Comparison of ENCODE assay signal across 34 cellular contexts in genomic region chr6:163820171-163820570, GRCh38.
"Had no signal": no experiment of that assay in that cellular context is flagged by ENCODE, and none has a peak within 500 bp of the region (broad histone marks: within the 10 kb centered on the region; RNA-seq: fewer than 3 reads in every experiment).

No MANE protein-coding gene starts in this region.

- H3K36me3 Mint-ChIP-seq: activated naive CD8-positive, alpha-beta T cell; T-cell had no signal

- H3K27me3 ChIP-seq: adrenal gland, brain microvascular endothelial cell, dorsolateral prefrontal cortex, foreskin keratinocyte, gastrocnemius medialis, heart left ventricle had no signal

- H3K27ac ChIP-seq: adrenal gland, brain microvascular endothelial cell, coronary artery, dorsolateral prefrontal cortex, foreskin keratinocyte, WERI-Rb-1 had no signal

- H3K4me1 ChIP-seq: adrenal gland, foreskin keratinocyte, heart left ventricle had no signal

- H3K27ac Mint-ChIP-seq: activated B cell treated with CpG ODN at 0.5 μM for 24 hours; activated CD4-positive, alpha-beta memory T cell treated with anti-CD3 and anti-CD28 coated beads, Interleukin-2, amount 10 ng/mL, durations not matched to agents 7 days and 5 days; activated CD4-positive, alpha-beta T cell treated with anti-CD3 and anti-CD28 coated beads for 36 hours; activated CD4-positive, alpha-beta T cell treated with anti-CD3 and anti-CD28 coated beads, Interleukin-2, amount 10 ng/mL, durations not matched to agents 24 days and 14 days; activated naive CD8-positive, alpha-beta T cell; activated naive CD8-positive, alpha-beta T cell treated with anti-CD3 and anti-CD28 coated beads, Interleukin-2, amount 50 U/mL, for 24 hours; activated T-helper 17 cell treated with anti-CD3 and anti-CD28 coated beads, Interleukin-2, amount 50 U/mL, for 72 hours; dendritic cell treated with granulocyte-macrophage colony-stimulating factor and Interleukin-4, amounts not matched to agents 40 ng/mL and 50 ng/mL, for 4 days; endodermal cell; T-cell; T-helper 17 cell; T-helper 2 cell treated with Interferon-gamma antibody and Interleukin-4, amounts not matched to agents 5 μg/mL and 100 μg/mL, for 36 hours had no signal

- DNase-seq: activated B cell treated with CpG ODN at 0.5 μM for 24 hours; activated CD4-positive, alpha-beta memory T cell treated with anti-CD3 and anti-CD28 coated beads, Interleukin-2, amount 10 ng/mL, durations not matched to agents 7 days and 5 days; activated CD4-positive, alpha-beta T cell treated with anti-CD3 and anti-CD28 coated beads for 36 hours; activated CD4-positive, alpha-beta T cell treated with anti-CD3 and anti-CD28 coated beads, Interleukin-2, amount 10 ng/mL, durations not matched to agents 24 days and 14 days; activated effector memory CD4-positive, alpha-beta T cell treated with Interleukin-2 at 50 U/mL for 16 hours; activated gamma-delta T cell treated with Interleukin-2 at 50 U/mL for 16 hours; activated naive CD4-positive, alpha-beta T cell treated with anti-CD3 and anti-CD28 coated beads, Interleukin-2, amount 50 U/mL, for 16 hours; activated naive CD4-positive, alpha-beta T cell treated with Interleukin-2 at 50 U/mL for 16 hours; activated naive CD8-positive, alpha-beta T cell treated with anti-CD3 and anti-CD28 coated beads, Interleukin-2, amount 50 U/mL, for 24 hours; activated T-cell treated with anti-CD3 and anti-CD28 coated beads, Interleukin-2, amount 50 U/mL, for 4 hours; adrenal gland; amygdala; aorta; brain microvascular endothelial cell; dorsolateral prefrontal cortex; effector memory CD4-positive, alpha-beta T cell; endodermal cell; foreskin keratinocyte; gastrocnemius medialis; glutamatergic neuron; heart left ventricle; SW 1271; T-cell; T-helper 17 cell; T1000; WERI-Rb-1 had no signal

- H3K4me3 ChIP-seq: adrenal gland, coronary artery, gastrocnemius medialis, heart left ventricle had no signal

- H3K4me3 Mint-ChIP-seq: activated B cell treated with CpG ODN at 0.5 μM for 24 hours; activated CD4-positive, alpha-beta memory T cell treated with anti-CD3 and anti-CD28 coated beads, Interleukin-2, amount 10 ng/mL, durations not matched to agents 7 days and 5 days; activated CD4-positive, alpha-beta T cell treated with anti-CD3 and anti-CD28 coated beads for 36 hours; activated CD4-positive, alpha-beta T cell treated with anti-CD3 and anti-CD28 coated beads, Interleukin-2, amount 10 ng/mL, durations not matched to agents 24 days and 14 days; activated naive CD8-positive, alpha-beta T cell; activated naive CD8-positive, alpha-beta T cell treated with anti-CD3 and anti-CD28 coated beads, Interleukin-2, amount 50 U/mL, for 24 hours; activated T-cell treated with anti-CD3 and anti-CD28 coated beads, Interleukin-2, amount 50 U/mL, for 4 hours; activated T-helper 17 cell treated with anti-CD3 and anti-CD28 coated beads, Interleukin-2, amount 50 U/mL, for 72 hours; central memory CD8-positive, alpha-beta T cell; dendritic cell treated with granulocyte-macrophage colony-stimulating factor and Interleukin-4, amounts not matched to agents 40 ng/mL and 50 ng/mL, for 4 days; endodermal cell; T-cell; T-helper 17 cell; T-helper 2 cell treated with Interferon-gamma antibody and Interleukin-4, amounts not matched to agents 5 μg/mL and 100 μg/mL, for 36 hours had no signal

- H3K9me3 Mint-ChIP-seq: activated CD4-positive, alpha-beta memory T cell treated with anti-CD3 and anti-CD28 coated beads, Interleukin-2, amount 10 ng/mL, durations not matched to agents 7 days and 5 days; activated naive CD8-positive, alpha-beta T cell treated with anti-CD3 and anti-CD28 coated beads, Interleukin-2, amount 50 U/mL, for 24 hours; activated T-cell treated with anti-CD3 and anti-CD28 coated beads, Interleukin-2, amount 50 U/mL, for 4 hours; central memory CD8-positive, alpha-beta T cell; dendritic cell treated with granulocyte-macrophage colony-stimulating factor and Interleukin-4, amounts not matched to agents 40 ng/mL and 50 ng/mL, for 4 days; endodermal cell; T-helper 2 cell treated with Interferon-gamma antibody and Interleukin-4, amounts not matched to agents 5 μg/mL and 100 μg/mL, for 36 hours had no signal

- ATAC-seq: activated CD4-positive, alpha-beta T cell treated with anti-CD3 and anti-CD28 coated beads for 36 hours; activated CD4-positive, CD25-positive, alpha-beta regulatory T cell treated with anti-CD3 and anti-CD28 coated beads, Interleukin-2, amount 50 U/mL, for 24 hours; activated naive CD8-positive, alpha-beta T cell treated with anti-CD3 and anti-CD28 coated beads, Interleukin-2, amount 50 U/mL, for 24 hours; activated T-cell treated with anti-CD3 and anti-CD28 coated beads, Interleukin-2, amount 50 U/mL, for 4 hours; activated T-helper 17 cell treated with anti-CD3 and anti-CD28 coated beads, Interleukin-2, amount 50 U/mL, for 72 hours; esophagus mucosa; foreskin keratinocyte; T-cell; T-helper 17 cell had no signal

- H3K9me3 ChIP-seq: adrenal gland, gastrocnemius medialis, heart left ventricle had no signal

- H3K36me3 ChIP-seq: adrenal gland, brain microvascular endothelial cell, gastrocnemius medialis, heart left ventricle, WERI-Rb-1 had no signal

- H3K27me3 Mint-ChIP-seq: activated CD4-positive, alpha-beta memory T cell treated with anti-CD3 and anti-CD28 coated beads, Interleukin-2, amount 10 ng/mL, durations not matched to agents 7 days and 5 days; activated CD4-positive, alpha-beta T cell treated with anti-CD3 and anti-CD28 coated beads, Interleukin-2, amount 10 ng/mL, durations not matched to agents 24 days and 14 days; activated naive CD8-positive, alpha-beta T cell treated with anti-CD3 and anti-CD28 coated beads, Interleukin-2, amount 50 U/mL, for 24 hours had no signal

- H3K4me1 Mint-ChIP-seq: activated CD4-positive, alpha-beta memory T cell treated with anti-CD3 and anti-CD28 coated beads, Interleukin-2, amount 10 ng/mL, durations not matched to agents 7 days and 5 days; activated CD4-positive, alpha-beta T cell treated with anti-CD3 and anti-CD28 coated beads for 36 hours; activated CD4-positive, alpha-beta T cell treated with anti-CD3 and anti-CD28 coated beads, Interleukin-2, amount 10 ng/mL, durations not matched to agents 24 days and 14 days; activated naive CD8-positive, alpha-beta T cell treated with anti-CD3 and anti-CD28 coated beads, Interleukin-2, amount 50 U/mL, for 24 hours; activated T-helper 17 cell treated with anti-CD3 and anti-CD28 coated beads, Interleukin-2, amount 50 U/mL, for 72 hours; central memory CD8-positive, alpha-beta T cell; endodermal cell; T-cell; T-helper 17 cell had no signal
